Comparison of ENCODE assay signal across 11 cellular contexts in the genomic region with DNA sequence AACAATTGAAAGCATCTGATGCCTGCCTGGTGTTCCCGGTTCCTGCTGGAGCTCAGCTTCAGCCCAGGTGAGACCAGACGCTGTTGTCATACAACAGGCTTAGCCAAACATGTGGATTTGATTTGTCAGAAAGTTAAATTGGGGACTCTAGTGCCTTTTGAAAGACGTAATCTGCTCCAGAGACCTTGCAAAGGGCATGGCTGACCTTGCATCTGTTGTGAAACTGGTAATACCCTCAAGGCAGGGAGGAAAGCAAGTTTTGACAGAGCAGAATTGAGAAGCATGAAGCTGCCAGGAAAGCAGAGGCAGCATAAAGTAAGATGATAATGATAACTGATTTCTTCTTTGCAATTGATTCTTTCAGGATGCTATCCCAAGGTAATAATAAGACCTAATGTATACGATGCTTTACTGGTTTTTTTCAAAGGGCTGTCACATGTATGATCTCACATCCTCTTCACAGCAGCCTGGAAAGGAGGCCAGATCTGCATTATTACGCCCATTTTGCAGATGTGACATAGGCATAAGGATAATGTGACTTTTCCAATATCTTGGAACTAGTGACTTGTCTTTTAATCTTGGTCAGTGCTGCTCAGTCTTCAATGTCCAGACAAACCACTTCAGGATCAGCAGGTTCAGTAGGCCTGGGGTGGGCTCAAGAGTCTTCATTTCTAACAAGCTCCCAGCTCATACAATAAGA.
"Had no signal": no experiment of that assay in that cellular context is flagged by ENCODE, and none has a peak within 500 bp of the region (broad histone marks: within the 10 kb centered on the region; RNA-seq: fewer than 3 reads in every experiment).

No MANE protein-coding gene starts in this region.

- ATAC-seq: gastrocnemius medialis had no signal

- H3K9me3 ChIP-seq: esophagus muscularis mucosa, gastrocnemius medialis had no signal

- H3K36me3 Mint-ChIP-seq: brain, naive B cell had no signal

- H3K79me2 ChIP-seq: parathyroid adenoma had no signal

- H3K9ac ChIP-seq: parathyroid adenoma had no signal

- H3K27ac ChIP-seq: dorsolateral prefrontal cortex, esophagus muscularis mucosa, gastrocnemius medialis, parathyroid adenoma had no signal

- H3K9me3 Mint-ChIP-seq: naive B cell had no signal

- H3K27me3 ChIP-seq: dorsolateral prefrontal cortex, esophagus muscularis mucosa, gastrocnemius medialis had no signal

- H2AFZ ChIP-seq: parathyroid adenoma had no signal

- H3K4me3 Mint-ChIP-seq: brain, naive B cell had no signal

- DNase-seq: activated CD4-positive, alpha-beta T cell treated with anti-CD3 and anti-CD28 coated beads, Interleukin-2, amount 50 U/mL, for 1 hour; activated naive CD4-positive, alpha-beta T cell treated with anti-CD3 and anti-CD28 coated beads, Interleukin-2, amount 50 U/mL, for 16 hours; activated T-cell treated with anti-CD3 and anti-CD28 coated beads for 4 hours; amniotic stem cell; gastrocnemius medialis; naive B cell; small intestine had no signal

- H3K4me3 ChIP-seq: dorsolateral prefrontal cortex, esophagus muscularis mucosa, gastrocnemius medialis had no signal

- H3K27me3 Mint-ChIP-seq: brain, naive B cell had no signal

- H3K4me1 ChIP-seq: gastrocnemius medialis, parathyroid adenoma had no signal

- H3K36me3 ChIP-seq: esophagus muscularis mucosa, gastrocnemius medialis had no signal
